9 cellular contexts compared by ENCODE assay signal in the genomic region with DNA sequence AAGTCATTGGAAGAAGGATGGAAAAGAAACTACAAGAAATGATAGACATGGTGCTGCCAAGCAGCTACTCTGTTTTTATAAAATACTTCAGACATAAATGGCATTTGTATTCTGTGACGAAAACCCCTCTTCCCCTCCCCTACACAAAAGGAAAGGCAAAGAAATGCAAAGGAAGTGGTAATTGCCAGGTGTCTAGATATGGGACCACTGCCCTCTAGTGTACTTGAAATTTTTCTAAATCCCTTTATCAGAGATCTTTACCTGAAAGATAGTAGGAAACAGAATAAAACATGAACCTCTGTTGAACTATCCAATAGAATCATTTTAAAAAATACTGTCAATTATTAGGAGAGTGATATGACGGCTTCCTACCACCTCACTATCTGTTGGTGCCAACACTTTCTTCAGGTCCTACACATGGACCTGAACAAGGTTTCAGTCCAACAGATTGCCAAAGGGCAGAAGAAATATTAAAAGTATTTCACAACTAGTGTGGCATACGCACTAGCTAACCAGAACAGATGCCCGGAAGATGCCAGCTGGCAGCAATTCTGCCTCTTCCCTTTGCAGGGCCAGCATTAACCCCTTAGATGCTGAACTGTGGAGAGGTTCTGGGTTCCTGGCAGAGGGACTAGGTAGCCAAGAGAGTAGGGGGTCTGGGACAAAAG.
A peak's percentile ranks its signal among the peaks of the same experiment; 100 is the strongest.
DNase-seq lines count a peak whose midpoint lies in the region; ATAC-seq and TF ChIP-seq lines count a peak whose summit lies in the region.
"Had no signal": no experiment of that assay in that cellular context is flagged by ENCODE, and none has a peak within 500 bp of the region (broad histone marks: within the 10 kb centered on the region; RNA-seq: fewer than 3 reads in every experiment).

No MANE protein-coding gene starts in this region.

- peak; percentile 77 to 81 for ATAC-seq in CD4-positive, CD25-positive, alpha-beta regulatory T cell (ENCODE audit: low read depth in 2 of 2)
- peak; percentile 86 for ATAC-seq in GM18907 (IDR thresholded peaks at IDR 0.05; ENCODE audit: unreplicated experiment)
- peak; percentile 58 for ATAC-seq in HG03521 (IDR thresholded peaks at IDR 0.05; ENCODE audit: unreplicated experiment)
- peak; percentile 80 for ATAC-seq in RWPE2 (ENCODE audit: low read depth)
- peak; percentile 41 for ATAC-seq in esophagus mucosa

- H3K27ac ChIP-seq in CD4-positive, CD25-positive, alpha-beta regulatory T cell (ENCODE audit: insufficient read depth, low read length, poor library complexity, severe bottlenecking), result no peak overlapping the region
- H3K27ac ChIP-seq in RWPE2 (ENCODE audit: poor library complexity, severe bottlenecking), result peak overlapping the region; percentile 20
- H3K27ac ChIP-seq: SJSA1 had no signal

- no peaks in the 10 kb centered on the region for H3K27me3 ChIP-seq in CD4-positive, CD25-positive, alpha-beta regulatory T cell (ENCODE audit: control insufficient read depth, insufficient read depth, low read length)
- no peaks in the 10 kb centered on the region for H3K27me3 ChIP-seq in RWPE2 (ENCODE audit: insufficient read depth, poor library complexity, severe bottlenecking)
- H3K27me3 ChIP-seq: SJSA1 had no signal

- H3K4me3 Mint-ChIP-seq in CD4-positive, CD25-positive, alpha-beta regulatory T cell, result peak overlapping the region in 2 of 4 donors; percentile 19 to 29
- H3K4me3 Mint-ChIP-seq in osteocyte (ENCODE audit: unreplicated experiment), result no peak overlapping the region

- peaks cover 5 to 17% (median 13%) of the 10 kb centered on the region in 4 donors for H3K4me1 Mint-ChIP-seq in CD4-positive, CD25-positive, alpha-beta regulatory T cell
- H3K4me1 Mint-ChIP-seq in osteocyte (ENCODE audit: unreplicated experiment), result peaks cover 12% of the 10 kb centered on the region

- no peaks in the 10 kb centered on the region for H3K36me3 ChIP-seq in CD4-positive, CD25-positive, alpha-beta regulatory T cell (ENCODE audit: control insufficient read depth, insufficient read depth, low read length)
- H3K36me3 ChIP-seq in RWPE2 (ENCODE audit: low read depth), result no peaks in the 10 kb centered on the region
- H3K36me3 ChIP-seq: SJSA1 had no signal

- H3K4me3 ChIP-seq in CD4-positive, CD25-positive, alpha-beta regulatory T cell (ENCODE audit: low read depth, low read length), result peak overlapping the region; percentile 51
- no peak overlapping the region for H3K4me3 ChIP-seq in RWPE2 (ENCODE audit: severe bottlenecking)
- H3K4me3 ChIP-seq: SJSA1 had no signal

- H3K9me3 ChIP-seq in CD4-positive, CD25-positive, alpha-beta regulatory T cell (ENCODE audit: control insufficient read depth in 2 of 2, low read length in 2 of 2), result no peaks in the 10 kb centered on the region
- H3K9me3 ChIP-seq in RWPE2 (ENCODE audit: severe bottlenecking), result no peaks in the 10 kb centered on the region
- H3K9me3 ChIP-seq: SJSA1 had no signal

- H3K27ac Mint-ChIP-seq in CD4-positive, CD25-positive, alpha-beta regulatory T cell, result peak overlapping the region in 1 of 3 donors; percentile 39
- H3K27ac Mint-ChIP-seq in osteocyte (ENCODE audit: unreplicated experiment), result peak overlapping the region; percentile 38

- no peaks in the 10 kb centered on the region for H3K36me3 Mint-ChIP-seq in CD4-positive, CD25-positive, alpha-beta regulatory T cell
- peaks cover 2% of the 10 kb centered on the region for H3K36me3 Mint-ChIP-seq in osteocyte (ENCODE audit: unreplicated experiment)

- H3K4me1 ChIP-seq in CD4-positive, CD25-positive, alpha-beta regulatory T cell (ENCODE audit: control insufficient read depth, insufficient read depth, low read length, poor library complexity, severe bottlenecking), result peaks cover 10% of the 10 kb centered on the region
- peaks cover 13% of the 10 kb centered on the region for H3K4me1 ChIP-seq in RWPE2 (ENCODE audit: insufficient read depth, poor library complexity, severe bottlenecking)

- no peaks in the 10 kb centered on the region for H3K27me3 Mint-ChIP-seq in CD4-positive, CD25-positive, alpha-beta regulatory T cell
- no peaks in the 10 kb centered on the region for H3K27me3 Mint-ChIP-seq in osteocyte (ENCODE audit: unreplicated experiment)

- peak in 2 of 3 donors; percentile 71 to 73 for DNase-seq in CD4-positive, CD25-positive, alpha-beta regulatory T cell
- no peak for DNase-seq in RWPE2 (ENCODE audit: low spot score)
- no peak for DNase-seq in osteocyte (ENCODE audit: extremely low spot score, unreplicated experiment)
- no peak for DNase-seq in NCI-H2107 treated with DMSO at 0.1 percent for 48 hours (lab: John Stamatoyannopoulos, UW; ENCODE audit: unreplicated experiment)
- DNase-seq in UCSD-AML1 (lab: John Stamatoyannopoulos, UW; ENCODE audit: unreplicated experiment), result no peak

- TF ChIP-seq CTCF in RWPE2 (IDR thresholded peaks at IDR 0.05; ENCODE audit: poor library complexity, severe bottlenecking) (peak; percentile 96), osteocyte (IDR thresholded peaks at IDR 0.05) (peak; percentile 66)

- H3K9me3 Mint-ChIP-seq in CD4-positive, CD25-positive, alpha-beta regulatory T cell, result no peaks in the 10 kb centered on the region
- no peaks in the 10 kb centered on the region for H3K9me3 Mint-ChIP-seq in osteocyte (ENCODE audit: unreplicated experiment)

Comparison
In these comparisons a context has a peak if more than half of its experiments do, and no peak if none do; other contexts are left out.
1. DNase-seq: peak in CD4-positive, CD25-positive, alpha-beta regulatory T cell (2 of 3); none in RWPE2 (single experiment), osteocyte (single experiment), NCI-H2107 treated with DMSO at 0.1 percent for 48 hours (single experiment) and UCSD-AML1 (single experiment).
2. Peak in every context shown above with its lines, with median percentiles within 50 percentile points of each other: ATAC-seq.